Comparison of ENCODE assay signal across 15 cellular contexts in genomic region chr17:59962739-59963318, GRCh38. TPM values are rescaled to one million over a fixed set of nuclear protein-coding genes. Genes with fewer than 3 reads are reported as not detected.
DNase-seq lines count a peak whose midpoint lies in the region; ATAC-seq and TF ChIP-seq lines count a peak whose summit lies in the region.
"Had no signal": no experiment of that assay in that cellular context is flagged by ENCODE, and none has a peak within 500 bp of the region (broad histone marks: within the 10 kb centered on the region; RNA-seq: fewer than 3 reads in every experiment).

No MANE protein-coding gene starts in this region.

- POLR2A ChIA-PET in activated CD8-positive, alpha-beta T cell treated with anti-CD3 and anti-CD28 coated beads, Interleukin-2, amount 10 ng/mL, durations not matched to agents 7 days and 5 days (lab: Charles Lee): no interaction called here

- H3K9me3 ChIP-seq in left ventricle myocardium inferior (replicated peaks) (no peaks in the 10 kb centered on the region), heart left ventricle (no peaks in the 10 kb centered on the region), mucosa of rectum (ENCODE audit: control insufficient read depth in 2 of 2, low read length in 2 of 2) (no peaks in the 10 kb centered on the region), upper lobe of right lung (no peaks in the 10 kb centered on the region)

- H3K4me1 ChIP-seq in left ventricle myocardium inferior (peaks cover 35% of the 10 kb centered on the region), heart left ventricle (peaks cover 0 to 23% (median 15%) of the 10 kb centered on the region in 12 donors), mucosa of rectum (ENCODE audit: control insufficient read depth in 2 of 2, insufficient read depth in 2 of 2, low read length in 2 of 2) (peaks cover 10 to 12% of the 10 kb centered on the region in 2 donors), upper lobe of right lung (peaks cover 16% of the 10 kb centered on the region)

- H3K9me3 Mint-ChIP-seq in activated CD8-positive, alpha-beta T cell treated with anti-CD3 and anti-CD28 coated beads, Interleukin-2, amount 10 ng/mL, durations not matched to agents 7 days and 5 days (ENCODE audit: insufficient read depth): no peaks in the 10 kb centered on the region

- peak overlapping the region; percentile 87 for H3K4me3 Mint-ChIP-seq in activated CD8-positive, alpha-beta T cell treated with anti-CD3 and anti-CD28 coated beads, Interleukin-2, amount 10 ng/mL, durations not matched to agents 7 days and 5 days

- CTCF ChIA-PET in activated CD8-positive, alpha-beta T cell treated with anti-CD3 and anti-CD28 coated beads, Interleukin-2, amount 10 ng/mL, durations not matched to agents 7 days and 5 days (lab: Charles Lee): interaction anchor here (0.7 kb wide), 1 partner anchor 20 kb away, joined by 4 read pairs; no protein-coding TSS in a partner anchor

- TF ChIP-seq POLR2A in heart left ventricle (IDR thresholded peaks at IDR 0.05): no peak

- H3K4me3 ChIP-seq in left ventricle myocardium inferior (peak overlapping the region; percentile 92), heart left ventricle (peak overlapping the region in 6 of 12 donors; percentile 82 to 98 (median 84)), mucosa of rectum (ENCODE audit: low read length in 2 of 2) (peak overlapping the region; percentile 93 to 99), upper lobe of right lung (peak overlapping the region; percentile 90)

- TF ChIP-seq CTCF in left ventricle myocardium inferior (IDR thresholded peaks at IDR 0.05; ENCODE audit: borderline replicate concordance): no peak
- no peak for TF ChIP-seq CTCF in heart left ventricle (IDR thresholded peaks at IDR 0.05)
- no peak for TF ChIP-seq CTCF in upper lobe of right lung (IDR thresholded peaks at IDR 0.05)

- intact Hi-C loops in left ventricle myocardium inferior (cut with micrococcal nuclease): no loop called here
- intact Hi-C loops in heart left ventricle (cut with DNase I): loop anchor here in 4 of 10 donors (5.0 to 10.0 kb wide), 4 partner anchors 48 to 74 kb away; partner anchors contain the start of genes RPS6KB1 (in 1 of the 4) and TUBD1 (in 1 of the 4)
- intact Hi-C loops in upper lobe of right lung (cut with DNase I): no loop called here

- DNase-seq in left ventricle myocardium inferior (no peak), heart left ventricle (no peak), upper lobe of right lung (no peak)
- DNase-seq in activated CD8-positive, alpha-beta T cell treated with anti-CD3 and anti-CD28 coated beads, Interleukin-2, amount 10 ng/mL, durations not matched to agents 7 days and 5 days: no peak
- DNase-seq in activated CD4-positive, CD25-positive, alpha-beta regulatory T cell treated with anti-CD3 and anti-CD28 coated beads, Interleukin-2, amount 50 U/mL, for 72 hours: no peak
- DNase-seq in stimulated activated CD8-positive, alpha-beta memory T cell treated with anti-CD3 and anti-CD28 coated beads, Interleukin-4, amount 100 ng/mL, for 48 hours: no peak
- DNase-seq: effector memory CD4-positive, alpha-beta T cell; left cardiac atrium; NCI-H2227 treated with DMSO at 0.1 percent for 48 hours; occipital lobe; stimulated activated CD4-positive, alpha-beta T cell treated with anti-CD3 and anti-CD28 coated beads, Interleukin-15, amount 100 ng/mL, for 24 hours had no signal

- no peak for ATAC-seq in heart left ventricle
- no peak for ATAC-seq in activated CD8-positive, alpha-beta T cell treated with anti-CD3 and anti-CD28 coated beads, Interleukin-2, amount 10 ng/mL, durations not matched to agents 7 days and 5 days
- no peak for ATAC-seq in upper lobe of right lung
- no peak for ATAC-seq in GM21528 (IDR thresholded peaks at IDR 0.05; ENCODE audit: low FRiP score, unreplicated experiment)
- ATAC-seq: left cardiac atrium had no signal

- H3K4me1 Mint-ChIP-seq in activated CD8-positive, alpha-beta T cell treated with anti-CD3 and anti-CD28 coated beads, Interleukin-2, amount 10 ng/mL, durations not matched to agents 7 days and 5 days (ENCODE audit: low read depth): peaks cover 19% of the 10 kb centered on the region

- H3K9ac ChIP-seq in mucosa of rectum (ENCODE audit: low read depth in 1 of 2, low read length in 2 of 2): no peak overlapping the region

- peaks cover 12% of the 10 kb centered on the region for H3K36me3 Mint-ChIP-seq in activated CD8-positive, alpha-beta T cell treated with anti-CD3 and anti-CD28 coated beads, Interleukin-2, amount 10 ng/mL, durations not matched to agents 7 days and 5 days (ENCODE audit: low read depth)

- H3K27me3 Mint-ChIP-seq in activated CD8-positive, alpha-beta T cell treated with anti-CD3 and anti-CD28 coated beads, Interleukin-2, amount 10 ng/mL, durations not matched to agents 7 days and 5 days (ENCODE audit: low read depth): no peaks in the 10 kb centered on the region

- peaks cover 20% of the 10 kb centered on the region for H3K36me3 ChIP-seq in left ventricle myocardium inferior
- peaks cover 0 to 43% (median 22%) of the 10 kb centered on the region in 9 donors for H3K36me3 ChIP-seq in heart left ventricle
- H3K36me3 ChIP-seq in mucosa of rectum (ENCODE audit: control insufficient read depth in 2 of 2, insufficient read depth in 2 of 2, low read length in 2 of 2): peaks cover 3% of the 10 kb centered on the region in 2 donors
- peaks cover 16% of the 10 kb centered on the region for H3K36me3 ChIP-seq in upper lobe of right lung

- H3K27me3 ChIP-seq in left ventricle myocardium inferior (ENCODE audit: low read depth): no peaks in the 10 kb centered on the region
- H3K27me3 ChIP-seq in heart left ventricle: no peaks in the 10 kb centered on the region
- no peaks in the 10 kb centered on the region for H3K27me3 ChIP-seq in mucosa of rectum (ENCODE audit: control insufficient read depth in 2 of 2, insufficient read depth in 2 of 2, low read length in 2 of 2)
- H3K27me3 ChIP-seq in upper lobe of right lung: no peaks in the 10 kb centered on the region

- H3K27ac Mint-ChIP-seq in activated CD8-positive, alpha-beta T cell treated with anti-CD3 and anti-CD28 coated beads, Interleukin-2, amount 10 ng/mL, durations not matched to agents 7 days and 5 days: no peak overlapping the region

- 85 to 90% (median 88%) methylated on average over 6 of the region's 6 CpGs for WGBS in heart left ventricle, 4 donors

- H3K27ac ChIP-seq in left ventricle myocardium inferior (replicated peaks) (no peak overlapping the region), heart left ventricle (no peak overlapping the region), mucosa of rectum (ENCODE audit: low read depth in 2 of 2, low read length in 2 of 2) (no peak overlapping the region), upper lobe of right lung (no peak overlapping the region)
- H3K27ac ChIP-seq: C4-2B, RWPE1 had no signal

RNA-seq across cellular contexts. Expression of gene RNFT1, which starts 1.7 kb away (rescaled TPM):
- total RNA-seq in left ventricle myocardium inferior (12.4 TPM), heart left ventricle (10 to 100 TPM in 2 of 9 donors, 1 to 10 TPM in 7; 4.7 to 18.0 (median 8.8) TPM), upper lobe of right lung (30.1 TPM)
- 10 to 100 TPM in 1 of 2 donors, 1 to 10 TPM in 1; 9.4 to 11.2 TPM for polyA plus RNA-seq in heart left ventricle
- 10 to 100 TPM in 1 of 2 experiments, 1 to 10 TPM in 1; 9.7 to 11.1 TPM for total RNA-seq in activated CD8-positive, alpha-beta T cell treated with anti-CD3 and anti-CD28 coated beads, Interleukin-2, amount 10 ng/mL, durations not matched to agents 7 days and 5 days
